In genomic region chr10:27998178-27998953, GRCh38 we compare ENCODE assay signal across 8 cellular contexts. TPM values are rescaled to one million over a fixed set of nuclear protein-coding genes. Genes with fewer than 3 reads are reported as not detected.
A peak's percentile ranks its signal among the peaks of the same experiment; 100 is the strongest.
DNase-seq lines count a peak whose midpoint lies in the region; ATAC-seq, FAIRE-seq and TF ChIP-seq lines count a peak whose summit lies in the region.

No MANE protein-coding gene starts in this region.

- DNase-seq in NCI-H82 (lab: John Stamatoyannopoulos, UW) (peak; percentile 54), MCF 10A (ENCODE audit: unreplicated experiment) (peak; percentile 9), islet precursor cell (peak; percentile 72), small intestine (no peak)

- TF ChIP-seq CTCF in MCF 10A (IDR thresholded peaks at IDR 0.05; ENCODE audit: unreplicated experiment), result no peak

- BruUV-seq in MCF 10A (replicated peaks; lab: Mats Ljungman, UMichigan), result no TSS peak

- ATAC-seq in GM19397 (IDR thresholded peaks at IDR 0.05; ENCODE audit: unreplicated experiment) (peak; percentile 75), HG02840 (IDR thresholded peaks at IDR 0.05; ENCODE audit: low FRiP score, unreplicated experiment) (no peak), HG03520 (IDR thresholded peaks at IDR 0.05; ENCODE audit: unreplicated experiment) (no peak), GM19035 (IDR thresholded peaks at IDR 0.05; ENCODE audit: unreplicated experiment) (no peak)

- H3K27me3 Mint-ChIP-seq in MCF 10A (ENCODE audit: insufficient read depth, unreplicated experiment), result no peaks in the 10 kb centered on the region

- POLR2A ChIA-PET in MCF 10A (lab: Yijun Ruan, JAX), result no interaction called here

- no peaks in the 10 kb centered on the region for H3K4me1 ChIP-seq in small intestine (ENCODE audit: control insufficient read depth in 2 of 2, insufficient read depth in 1 of 2, low read depth in 1 of 2, low read length in 1 of 2)

- H3K9me3 ChIP-seq in small intestine (ENCODE audit: control insufficient read depth, low read depth), result no peaks in the 10 kb centered on the region

- H3K4me3 ChIP-seq in small intestine (ENCODE audit: low read depth in 1 of 2, low read length in 2 of 2), result peak overlapping the region; percentile 19 to 49

- FAIRE-seq in small intestine (lab: Jason Lieb, UNC), result no peak

- H3K4me1 Mint-ChIP-seq in MCF 10A (ENCODE audit: insufficient read depth, unreplicated experiment), result no peaks in the 10 kb centered on the region

- H3K36me3 ChIP-seq in small intestine (ENCODE audit: control insufficient read depth in 2 of 2, insufficient read depth in 2 of 2, low read length in 2 of 2), result no peaks in the 10 kb centered on the region

- H3K27me3 ChIP-seq in small intestine (ENCODE audit: control insufficient read depth in 2 of 2, insufficient read depth in 2 of 2, low read length in 2 of 2), result no peaks in the 10 kb centered on the region

- H3K27ac ChIP-seq in small intestine (ENCODE audit: low read depth in 1 of 2, low read length in 1 of 2), result no peak overlapping the region

- H3K27ac Mint-ChIP-seq in MCF 10A (ENCODE audit: low read depth, unreplicated experiment), result peak overlapping the region; percentile 75

- peaks cover 10% of the 10 kb centered on the region for H3K9me3 Mint-ChIP-seq in MCF 10A (ENCODE audit: unreplicated experiment)

- H3K36me3 Mint-ChIP-seq in MCF 10A (ENCODE audit: insufficient read depth, unreplicated experiment), result peaks cover 11% of the 10 kb centered on the region

- CTCF ChIA-PET in MCF 10A (lab: Yijun Ruan, JAX), result interaction anchor here (0.7 kb wide), 1 partner anchor 138 kb away, joined by 5 read pairs; no protein-coding TSS in a partner anchor

- intact Hi-C loops in MCF 10A (cut with micrococcal nuclease), result no loop called here

- 1 to 4% (median 2%) methylated on average over 46 to 62 of the region's 62 CpGs for WGBS in small intestine, 3 donors

- peak overlapping the region; percentile 79 for H3K4me3 Mint-ChIP-seq in MCF 10A (ENCODE audit: unreplicated experiment)

RNA-seq across cellular contexts. Expression of gene ODAD2, which starts 0.5 kb away (rescaled TPM):
- 0.28 and 1.3 TPM in 2 replicates for total RNA-seq in MCF 10A (2022)
- under 1 TPM in 1 of 3 donors, not detected in 2; 0.04 TPM for polyA plus RNA-seq in small intestine
